1 cellular context compared by ENCODE assay signal in the genomic region with DNA sequence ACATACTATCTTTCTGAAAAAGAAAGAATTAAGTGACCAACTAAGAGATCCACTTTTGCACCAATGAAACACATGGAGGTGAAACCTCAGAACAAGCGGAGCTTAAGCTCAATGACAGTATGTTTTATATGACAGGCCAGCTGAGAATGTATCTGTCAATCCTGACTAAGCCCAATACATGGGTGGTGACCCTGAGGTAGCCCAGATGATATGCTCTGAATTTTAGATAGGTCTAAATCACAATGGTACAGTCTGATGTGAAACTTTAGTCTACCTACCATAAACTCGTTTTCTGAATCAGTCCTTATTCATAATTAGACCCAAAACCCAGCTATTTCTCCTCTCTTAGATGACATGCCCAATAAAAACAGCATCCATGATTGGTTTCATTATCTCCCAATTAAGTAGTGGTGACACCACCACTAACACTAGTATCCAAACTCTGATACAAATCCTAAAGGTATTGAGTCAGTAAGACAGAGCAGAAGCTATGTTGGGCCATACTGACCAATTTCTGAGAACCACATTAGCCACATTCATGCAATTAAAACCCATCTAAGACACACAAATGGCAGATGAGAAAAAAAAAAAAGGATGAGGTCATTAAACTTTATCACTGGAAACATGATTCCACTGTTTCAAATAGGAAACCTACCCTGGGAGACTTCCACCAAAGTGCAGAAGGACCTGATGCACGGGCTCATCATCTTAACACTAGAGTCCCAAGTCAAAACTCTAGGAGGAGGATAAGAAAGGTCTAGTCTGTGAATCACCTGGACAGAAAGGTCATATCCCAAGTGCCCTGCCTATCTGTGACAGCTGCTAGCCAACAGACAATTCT.
TF ChIP-seq lines count a peak whose summit lies in the region.

No MANE protein-coding gene starts in this region.

TF ChIP-seq in endothelial cell of umbilical vein, 7 proteins besides CTCF, POLR2A, EP300 and RAD21:
- TF ChIP-seq FOS (IDR thresholded peaks at IDR 0.05; ENCODE audit: borderline replicate concordance, insufficient read depth, low read length) = no peak
- TF ChIP-seq, protein P1, sequence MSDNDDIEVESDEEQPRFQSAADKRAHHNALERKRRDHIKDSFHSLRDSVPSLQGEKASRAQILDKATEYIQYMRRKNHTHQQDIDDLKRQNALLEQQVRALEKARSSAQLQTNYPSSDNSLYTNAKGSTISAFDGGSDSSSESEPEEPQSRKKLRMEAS (IDR thresholded peaks at IDR 0.05; ENCODE audit: insufficient read depth, insufficient read length) = no peak
- no peak for TF ChIP-seq GATA2 (IDR thresholded peaks at IDR 0.05; ENCODE audit: insufficient read depth, insufficient read length, low read depth, low read length)
- no peak for TF ChIP-seq EZH2 (IDR thresholded peaks at IDR 0.05; ENCODE audit: borderline replicate concordance, low read depth, low read length, severe bottlenecking)
- TF ChIP-seq MYC (IDR thresholded peaks at IDR 0.05; ENCODE audit: low read depth, low read length) = no peak
- no peak for TF ChIP-seq JUN (IDR thresholded peaks at IDR 0.05; ENCODE audit: borderline replicate concordance, insufficient read depth, insufficient read length, low read depth)
- no peak for TF ChIP-seq POLR2AphosphoS5 (IDR thresholded peaks at IDR 0.05; ENCODE audit: insufficient read depth, low read depth, low read length)
